8 cellular contexts compared by ENCODE assay signal in genomic region chr5:180784497-180785097, GRCh38. TPM values are rescaled to one million over a fixed set of nuclear protein-coding genes. Genes with fewer than 3 reads are reported as not detected.
DNase-seq lines count a peak whose midpoint lies in the region; ATAC-seq lines count a peak whose summit lies in the region.

No MANE protein-coding gene starts in this region.

- peak; percentile 67 for ATAC-seq in HG03354 (IDR thresholded peaks at IDR 0.05; ENCODE audit: poor library complexity, severe bottlenecking, unreplicated experiment)

- peak; percentile 67 for DNase-seq in SIG-M5 treated with dmso at 0.1 percent for 504 hours (lab: John Stamatoyannopoulos, UW; ENCODE audit: unreplicated experiment)
- no peak for DNase-seq in SIG-M5 (lab: John Stamatoyannopoulos, UW)
- peak; percentile 68 for DNase-seq in RPMI7951 (ENCODE audit: low read depth)
- DNase-seq in activated naive CD4-positive, alpha-beta T cell (lab: John Stamatoyannopoulos, UW): peak; percentile 7 to 66 (median 32)
- peak; percentile 81 for DNase-seq in glomerular visceral epithelial cell (ENCODE audit: extremely low spot score)
- DNase-seq in pons (ENCODE audit: low spot score): peak; percentile 89
- peak; percentile 85 for DNase-seq in ureter (ENCODE audit: low spot score)

RNA-seq across cellular contexts. Expression of gene MGAT1, which starts 18.0 kb away (rescaled TPM):
- 39.0 and 56.8 TPM in 2 replicates for total RNA-seq in RPMI7951 (2014; rRNA removed; shearing (Covaris generic))
- 151 TPM for total RNA-seq in ureter

RNA-seq across cellular contexts. Expression of gene OR2Y1, which starts 44.7 kb away (rescaled TPM):
- total RNA-seq in RPMI7951 (2014; rRNA removed; shearing (Covaris generic)): not detected in 2 replicates
- total RNA-seq in ureter: not detected
